Comparison of ENCODE assay signal across 21 cellular contexts in the genomic region with DNA sequence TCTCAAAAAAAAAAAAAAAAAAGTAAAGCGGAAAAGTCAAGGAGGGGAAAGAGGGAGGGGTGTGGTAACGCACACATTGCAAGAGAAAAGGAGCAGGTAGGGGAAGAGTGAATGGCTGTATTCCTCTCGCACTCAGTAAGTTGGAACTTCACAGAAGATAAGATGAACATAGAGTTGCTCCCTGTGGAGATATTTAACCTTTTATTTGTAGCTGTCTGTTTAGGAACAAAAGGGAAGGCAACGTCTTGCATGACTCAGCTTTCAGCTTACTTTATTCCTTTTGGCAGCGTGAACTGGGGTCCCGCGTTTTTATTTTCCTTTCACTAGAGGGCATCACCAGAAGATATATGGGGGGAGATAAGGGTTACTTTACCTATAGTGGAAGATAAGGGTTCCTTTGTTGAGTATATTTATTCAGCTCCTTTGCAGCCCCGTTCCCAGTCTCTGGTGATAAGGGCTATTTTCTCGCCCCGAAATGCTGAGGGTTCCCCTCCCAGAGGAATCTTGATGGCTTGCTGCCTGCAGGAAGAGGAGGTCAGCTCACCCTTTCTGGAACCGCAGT.
DNase-seq lines count a peak whose midpoint lies in the region; ATAC-seq and TF ChIP-seq lines count a peak whose summit lies in the region.
"Had no signal": no experiment of that assay in that cellular context is flagged by ENCODE, and none has a peak within 500 bp of the region (broad histone marks: within the 10 kb centered on the region; RNA-seq: fewer than 3 reads in every experiment).

No MANE protein-coding gene starts in this region.

- in situ Hi-C loops in KBM-7 (cut with MboI; ENCODE audit: low pct_unique_long_range_greater_than_20kb, low sequenced_read_pairs), result no loop called here

- TF ChIP-seq CTCF in fibroblast of villous mesenchyme (IDR thresholded peaks at IDR 0.05; ENCODE audit: insufficient read depth, low read depth, low read length) (no peak), spleen (IDR thresholded peaks at IDR 0.05 in 8 of 11, conservative IDR thresholded peaks at IDR 0.05 in 3 of 11) (no peak)

- H3K4me1 Mint-ChIP-seq in stimulated activated memory B cell treated with anti-CD40 and anti-IgM and Interleukin-4, amounts not matched to agents 10 μg/mL and 1 μg/mL and 100 μg/mL, for 72 hours, result peaks cover 26% of the 10 kb centered on the region
- H3K4me1 Mint-ChIP-seq: activated naive CD4-positive, alpha-beta T cell treated with anti-CD3 and anti-CD28 coated beads, Interleukin-2, amount 10 ng/mL, durations not matched to agents 7 days and 5 days had no signal

- peaks cover 93% of the 10 kb centered on the region for H3K36me3 Mint-ChIP-seq in stimulated activated memory B cell treated with anti-CD40 and anti-IgM and Interleukin-4, amounts not matched to agents 10 μg/mL and 1 μg/mL and 100 μg/mL, for 72 hours

- H3K4me3 ChIP-seq in H7 (ENCODE audit: insufficient read depth, low read depth, low read length) (no peak overlapping the region), fibroblast of villous mesenchyme (ENCODE audit: low read depth, low read length) (no peak overlapping the region), spleen (no peak overlapping the region)
- H3K4me3 ChIP-seq: BLaER1, dorsolateral prefrontal cortex, esophagus squamous epithelium, ovary, SJCRH30, testis had no signal

- TF ChIP-seq POLR2A in spleen (IDR thresholded peaks at IDR 0.05), result no peak

- H3K27ac Mint-ChIP-seq in stimulated activated memory B cell treated with anti-CD40 and anti-IgM and Interleukin-4, amounts not matched to agents 10 μg/mL and 1 μg/mL and 100 μg/mL, for 72 hours, result peak overlapping the region; percentile 59
- H3K27ac Mint-ChIP-seq: activated naive CD4-positive, alpha-beta T cell treated with anti-CD3 and anti-CD28 coated beads, Interleukin-2, amount 10 ng/mL, durations not matched to agents 7 days and 5 days had no signal

- DNase-seq in H7 (peak; percentile 17), RPMI8226 (peak; percentile 3), fibroblast of villous mesenchyme (ENCODE audit: low read depth) (peak; percentile 8), spleen (no peak), KBM-7 (no peak), dermis blood vessel endothelial cell (no peak)
- DNase-seq: activated CD4-positive, alpha-beta T cell treated with anti-CD3 and anti-CD28 coated beads for 48 hours; activated naive CD4-positive, alpha-beta T cell treated with anti-CD3 and anti-CD28 coated beads, Interleukin-2, amount 10 ng/mL, durations not matched to agents 7 days and 5 days; brain microvascular endothelial cell; dorsolateral prefrontal cortex; esophagus squamous epithelium; Kasumi-1; NCI-H1694 treated with DMSO at 0.1 percent for 48 hours; NCI-H510A; ovary; SJCRH30; stimulated activated CD4-positive, alpha-beta T cell treated with anti-CD3 and anti-CD28 coated beads, Interleukin-4, amount 100 ng/mL, for 1 hour; T1000; testis had no signal

- peak overlapping the region in 2 of 8 donors; percentile 6 to 7 for H3K27ac ChIP-seq in spleen
- H3K27ac ChIP-seq: BLaER1, brain microvascular endothelial cell, dorsolateral prefrontal cortex, esophagus squamous epithelium, ovary, SJCRH30, testis had no signal

- intact Hi-C loops in spleen (cut with DNase I; ENCODE audit: low total_unique reads), result no loop called here

- peaks cover 0 to 17% (median 10%) of the 10 kb centered on the region in 8 donors for H3K9me3 ChIP-seq in spleen
- H3K9me3 ChIP-seq: ovary, SJCRH30, testis had no signal

- H3K9me3 Mint-ChIP-seq in stimulated activated memory B cell treated with anti-CD40 and anti-IgM and Interleukin-4, amounts not matched to agents 10 μg/mL and 1 μg/mL and 100 μg/mL, for 72 hours, result peaks cover 3% of the 10 kb centered on the region

- H3K27me3 ChIP-seq in H7 (ENCODE audit: control insufficient read depth, insufficient read depth, low read length) (no peaks in the 10 kb centered on the region), spleen (replicated peaks in 1 of 7) (no peaks in the 10 kb centered on the region)
- H3K27me3 ChIP-seq: BLaER1, brain microvascular endothelial cell, esophagus squamous epithelium, ovary, testis had no signal

- no peak overlapping the region for H3K4me3 Mint-ChIP-seq in stimulated activated memory B cell treated with anti-CD40 and anti-IgM and Interleukin-4, amounts not matched to agents 10 μg/mL and 1 μg/mL and 100 μg/mL, for 72 hours
- H3K4me3 Mint-ChIP-seq: activated naive CD4-positive, alpha-beta T cell treated with anti-CD3 and anti-CD28 coated beads, Interleukin-2, amount 10 ng/mL, durations not matched to agents 7 days and 5 days had no signal

- 47 to 71% (median 64%) methylated on average over 10 to 11 of the region's 11 CpGs for WGBS in spleen, 5 donors

- H3K4me1 ChIP-seq in spleen, result peaks cover 0 to 14% (median 0%) of the 10 kb centered on the region in 6 donors
- H3K4me1 ChIP-seq: BLaER1, esophagus squamous epithelium, SJCRH30, testis had no signal

- no peak for ATAC-seq in stimulated activated memory B cell treated with anti-CD40 and anti-IgM and Interleukin-4, amounts not matched to agents 10 μg/mL and 1 μg/mL and 100 μg/mL, for 72 hours

- no peaks in the 10 kb centered on the region for H3K27me3 Mint-ChIP-seq in stimulated activated memory B cell treated with anti-CD40 and anti-IgM and Interleukin-4, amounts not matched to agents 10 μg/mL and 1 μg/mL and 100 μg/mL, for 72 hours
- H3K27me3 Mint-ChIP-seq: activated naive CD4-positive, alpha-beta T cell treated with anti-CD3 and anti-CD28 coated beads, Interleukin-2, amount 10 ng/mL, durations not matched to agents 7 days and 5 days had no signal

- H3K36me3 ChIP-seq in H7 (replicated peaks; ENCODE audit: control insufficient read depth, insufficient read depth, low read length) (no peaks in the 10 kb centered on the region), spleen (peaks cover 0 to 100% (median 47%) of the 10 kb centered on the region in 6 donors)
- H3K36me3 ChIP-seq: brain microvascular endothelial cell, ovary, SJCRH30 had no signal

Comparison
In these comparisons a context has a peak if more than half of its experiments do, and no peak if none do; other contexts are left out.
1. DNase-seq: peak in H7 (single experiment), RPMI8226 (single experiment) and fibroblast of villous mesenchyme (single experiment); none in spleen (single experiment), KBM-7 (single experiment) and dermis blood vessel endothelial cell (single experiment).